ENCODE assay signal across 1 cellular context in genomic region chrX:41779058-41779564, GRCh38.
TF ChIP-seq lines count a peak whose summit lies in the region.

No MANE protein-coding gene starts in this region.

TF ChIP-seq in HEK293, 187 proteins besides CTCF, POLR2A, EP300 and RAD21 (continued from another document):
- TF ChIP-seq ZNF529 (tag by site-specific recombination; IDR thresholded peaks at IDR 0.05; ENCODE audit: insufficient replicate concordance) = no peak
- no peak for TF ChIP-seq TRIM28 (IDR thresholded peaks at IDR 0.05; ENCODE audit: borderline replicate concordance, low read length)
- no peak for TF ChIP-seq ZBTB1 (tag by site-specific recombination; IDR thresholded peaks at IDR 0.05)
- no peak for TF ChIP-seq OSR2 (tag by site-specific recombination; IDR thresholded peaks at IDR 0.05)
- TF ChIP-seq ZNF530 (tag by site-specific recombination; IDR thresholded peaks at IDR 0.05; ENCODE audit: low read depth) = no peak
- no peak for TF ChIP-seq ZNF549 (tag by site-specific recombination; IDR thresholded peaks at IDR 0.05)
- no peak for TF ChIP-seq ZNF624 (tag by site-specific recombination; IDR thresholded peaks at IDR 0.05)
- TF ChIP-seq GLIS2 (tag by site-specific recombination; IDR thresholded peaks at IDR 0.05) = no peak
- no peak for TF ChIP-seq ZBTB7A (tag by site-specific recombination; IDR thresholded peaks at IDR 0.05; ENCODE audit: low read depth)
- no peak for TF ChIP-seq MZF1 (tag by site-specific recombination; IDR thresholded peaks at IDR 0.05; ENCODE audit: borderline replicate concordance)
- no peak for TF ChIP-seq ZNF16 (tag by site-specific recombination; IDR thresholded peaks at IDR 0.05; ENCODE audit: low read depth)
- TF ChIP-seq SALL2 (tag by site-specific recombination; IDR thresholded peaks at IDR 0.05; ENCODE audit: borderline replicate concordance) = no peak
- 0 out of 2 replicates have a peak, but pooled peaks have one; percentile 38 for TF ChIP-seq ZBTB20 (tag by site-specific recombination; IDR thresholded peaks at IDR 0.05)
- no peak for TF ChIP-seq PATZ1 (tag by site-specific recombination; IDR thresholded peaks at IDR 0.05)
- no peak for TF ChIP-seq SETDB1 (IDR thresholded peaks at IDR 0.05; ENCODE audit: insufficient read length, low read length)
- no peak for TF ChIP-seq RBAK (tag by site-specific recombination; IDR thresholded peaks at IDR 0.05)
- TF ChIP-seq ZNF114 (tag by site-specific recombination; IDR thresholded peaks at IDR 0.05) = no peak
TF ChIP-seq in HEK293: peak in this region for 11.
